ENCODE assay signal across 19 cellular contexts in genomic region chr1:25193151-25193742, GRCh38.
"Had no signal": no experiment of that assay in that cellular context is flagged by ENCODE, and none has a peak within 500 bp of the region (broad histone marks: within the 10 kb centered on the region; RNA-seq: fewer than 3 reads in every experiment).

No MANE protein-coding gene starts in this region.

- DNase-seq: activated B cell treated with CpG ODN at 0.5 μM for 24 hours; activated CD4-positive, alpha-beta memory T cell treated with anti-CD3 and anti-CD28 coated beads, Interleukin-2, amount 10 ng/mL, durations not matched to agents 7 days and 5 days; activated CD4-positive, alpha-beta T cell treated with anti-CD3 and anti-CD28 coated beads for 4 hours; activated CD8-positive, alpha-beta memory T cell treated with anti-CD3 and anti-CD28 coated beads, Interleukin-2, amount 10 ng/mL, durations not matched to agents 7 days and 5 days; activated naive CD4-positive, alpha-beta T cell; activated naive CD8-positive, alpha-beta T cell treated with anti-CD3 and anti-CD28 coated beads for 36 hours; amniotic stem cell; effector CD4-positive, alpha-beta T cell; gastrocnemius medialis; heart left ventricle; occipital lobe; retina; stimulated activated CD4-positive, alpha-beta T cell treated with anti-CD3 and anti-CD28 coated beads, Interleukin-12 subunit alpha, Interleukin-12 subunit beta, amount 100 ng/mL, for 4 hours; stimulated activated CD4-positive, alpha-beta T cell treated with anti-CD3 and anti-CD28 coated beads, Interleukin-1b, Interleukin-23, amount 100 ng/mL, for 48 hours; stimulated activated CD8-positive, alpha-beta memory T cell treated with anti-CD3 and anti-CD28 coated beads, Interleukin-4, amount 100 ng/mL, for 48 hours; T-helper 2 cell had no signal

- H3K9me3 ChIP-seq: gastrocnemius medialis, heart left ventricle, tibial nerve, vagina had no signal

- H3K27me3 ChIP-seq: vagina had no signal

- H3K36me3 ChIP-seq: gastrocnemius medialis, heart left ventricle, tibial nerve, vagina had no signal

- ATAC-seq: activated CD8-positive, alpha-beta memory T cell treated with anti-CD3 and anti-CD28 coated beads, Interleukin-2, amount 10 ng/mL, durations not matched to agents 7 days and 5 days; activated T-helper 17 cell treated with anti-CD3 and anti-CD28 coated beads, Interleukin-2, amount 50 U/mL, for 72 hours; gastrocnemius medialis; heart left ventricle had no signal

- H3K4me3 ChIP-seq: gastrocnemius medialis, heart left ventricle, tibial nerve, vagina had no signal

- H3K27ac ChIP-seq: gastrocnemius medialis, heart left ventricle, tibial nerve, vagina had no signal
